In genomic region chr7:46233585-46234329, GRCh38 we compare ENCODE assay signal across 27 cellular contexts.
DNase-seq lines count a peak whose midpoint lies in the region; ATAC-seq, FAIRE-seq and TF ChIP-seq lines count a peak whose summit lies in the region.
"Had no signal": no experiment of that assay in that cellular context is flagged by ENCODE, and none has a peak within 500 bp of the region (broad histone marks: within the 10 kb centered on the region; RNA-seq: fewer than 3 reads in every experiment).

No MANE protein-coding gene starts in this region.

- ATAC-seq in GM18499 (IDR thresholded peaks at IDR 0.05; ENCODE audit: insufficient read depth, unreplicated experiment) (peak; percentile 83), GM19351 (IDR thresholded peaks at IDR 0.05; ENCODE audit: unreplicated experiment) (peak; percentile 73), HG02884 (IDR thresholded peaks at IDR 0.05; ENCODE audit: unreplicated experiment) (peak; percentile 63)
- ATAC-seq: body of pancreas; K562; naive thymus-derived CD8-positive, alpha-beta T cell; sciatic nerve; T-helper 17 cell; upper lobe of right lung had no signal

- no peak overlapping the region for H3K9ac ChIP-seq in astrocyte (ENCODE audit: low read length)
- no peak overlapping the region for H3K9ac ChIP-seq in colonic mucosa (ENCODE audit: low read depth in 2 of 2, low read length in 2 of 2)

- H3K4me3 Mint-ChIP-seq in astrocyte (ENCODE audit: unreplicated experiment) = no peak overlapping the region
- H3K4me3 Mint-ChIP-seq: activated CD4-positive, alpha-beta memory T cell treated with anti-CD3 and anti-CD28 coated beads for 36 hours; activated naive CD4-positive, alpha-beta T cell treated with anti-CD3 and anti-CD28 coated beads, Interleukin-2, amount 50 U/mL, for 24 hours; activated T-cell treated with anti-CD3 and anti-CD28 coated beads, Interleukin-2, amount 50 U/mL, for 24 hours; CD4-positive, CD25-positive, alpha-beta regulatory T cell; memory B cell; naive thymus-derived CD8-positive, alpha-beta T cell; T-helper 17 cell had no signal

- no peaks in the 10 kb centered on the region for H3K27me3 Mint-ChIP-seq in astrocyte (ENCODE audit: low read depth, unreplicated experiment)
- H3K27me3 Mint-ChIP-seq: activated CD4-positive, alpha-beta memory T cell treated with anti-CD3 and anti-CD28 coated beads for 36 hours; activated T-cell treated with anti-CD3 and anti-CD28 coated beads, Interleukin-2, amount 50 U/mL, for 24 hours; T-helper 17 cell had no signal

- no peaks in the 10 kb centered on the region for H4K20me1 ChIP-seq in astrocyte (ENCODE audit: insufficient read depth, low read length)

- FAIRE-seq in astrocyte (lab: Jason Lieb, UNC) = peak; percentile 26
- FAIRE-seq: K562 had no signal

- H3K4me3 ChIP-seq in astrocyte (ENCODE audit: insufficient read depth, low read depth, low read length) = no peak overlapping the region
- no peak overlapping the region for H3K4me3 ChIP-seq in colonic mucosa
- H3K4me3 ChIP-seq: body of pancreas, coronary artery, K562, ovary, upper lobe of right lung had no signal

- H3K27me3 ChIP-seq in astrocyte (ENCODE audit: insufficient read depth, low read length) (no peaks in the 10 kb centered on the region), colonic mucosa (no peaks in the 10 kb centered on the region)
- H3K27me3 ChIP-seq: body of pancreas, ovary, upper lobe of right lung had no signal

- H3K4me1 Mint-ChIP-seq in astrocyte (ENCODE audit: low read depth, unreplicated experiment) = peaks cover 23% of the 10 kb centered on the region
- H3K4me1 Mint-ChIP-seq: activated naive CD4-positive, alpha-beta T cell treated with anti-CD3 and anti-CD28 coated beads, Interleukin-2, amount 50 U/mL, for 24 hours; CD4-positive, CD25-positive, alpha-beta regulatory T cell; memory B cell; naive thymus-derived CD8-positive, alpha-beta T cell; T-helper 17 cell had no signal

- H3K27ac ChIP-seq in astrocyte (ENCODE audit: low read depth, low read length) (no peak overlapping the region), colonic mucosa (no peak overlapping the region)
- H3K27ac ChIP-seq: body of pancreas, coronary artery, ovary, upper lobe of right lung had no signal

- no peak overlapping the region for H3K4me2 ChIP-seq in astrocyte (ENCODE audit: low read length)

- no peak overlapping the region for H3K27ac Mint-ChIP-seq in astrocyte (ENCODE audit: unreplicated experiment)
- H3K27ac Mint-ChIP-seq: activated CD4-positive, alpha-beta memory T cell treated with anti-CD3 and anti-CD28 coated beads for 36 hours; activated naive CD4-positive, alpha-beta T cell treated with anti-CD3 and anti-CD28 coated beads, Interleukin-2, amount 50 U/mL, for 24 hours; activated T-cell treated with anti-CD3 and anti-CD28 coated beads, Interleukin-2, amount 50 U/mL, for 24 hours; memory B cell; naive thymus-derived CD8-positive, alpha-beta T cell; T-helper 17 cell had no signal

- H3K36me3 Mint-ChIP-seq in astrocyte (ENCODE audit: low read depth, unreplicated experiment) = no peaks in the 10 kb centered on the region
- H3K36me3 Mint-ChIP-seq: activated CD4-positive, alpha-beta memory T cell treated with anti-CD3 and anti-CD28 coated beads for 36 hours; activated naive CD4-positive, alpha-beta T cell treated with anti-CD3 and anti-CD28 coated beads, Interleukin-2, amount 50 U/mL, for 24 hours; CD4-positive, CD25-positive, alpha-beta regulatory T cell; memory B cell; naive thymus-derived CD8-positive, alpha-beta T cell had no signal

- no peaks in the 10 kb centered on the region for H3K79me2 ChIP-seq in astrocyte (ENCODE audit: insufficient read depth, low read length)

- intact Hi-C loops in colonic mucosa (cut with DNase I) = no loop called here

- H3K4me1 ChIP-seq in astrocyte (ENCODE audit: insufficient read depth, low read length) (peaks cover 13% of the 10 kb centered on the region), colonic mucosa (no peaks in the 10 kb centered on the region)
- H3K4me1 ChIP-seq: body of pancreas, upper lobe of right lung had no signal

- DNase-seq in astrocyte (ENCODE audit: low read depth) (peak; percentile 52), NCI-H128 (lab: John Stamatoyannopoulos, UW; ENCODE audit: unreplicated experiment) (no peak), NCI-H2107 (lab: John Stamatoyannopoulos, UW) (no peak), NCI-H1694 treated with DMSO at 0.1 percent for 48 hours (lab: John Stamatoyannopoulos, UW) (no peak), colonic mucosa (no peak)
- DNase-seq: activated CD4-positive, alpha-beta memory T cell treated with anti-CD3 and anti-CD28 coated beads for 36 hours; activated T-cell treated with anti-CD3 and anti-CD28 coated beads, Interleukin-2, amount 50 U/mL, for 24 hours; body of pancreas; CD4-positive, CD25-positive, alpha-beta regulatory T cell; foreskin fibroblast; kidney glomerular epithelial cell; naive thymus-derived CD8-positive, alpha-beta T cell; NCI-H1930; NCI-H510A treated with DMSO at 0.1 percent for 48 hours; ovary; SHP77; stimulated activated CD4-positive, alpha-beta T cell treated with anti-CD3 and anti-CD28 coated beads, Interleukin-1b, Interleukin-23, amount 100 ng/mL, for 48 hours; T-helper 17 cell; upper lobe of right lung had no signal

- no peaks in the 10 kb centered on the region for H3K9me3 Mint-ChIP-seq in astrocyte (ENCODE audit: unreplicated experiment)
- H3K9me3 Mint-ChIP-seq: activated CD4-positive, alpha-beta memory T cell treated with anti-CD3 and anti-CD28 coated beads for 36 hours; activated naive CD4-positive, alpha-beta T cell treated with anti-CD3 and anti-CD28 coated beads, Interleukin-2, amount 50 U/mL, for 24 hours; activated T-cell treated with anti-CD3 and anti-CD28 coated beads, Interleukin-2, amount 50 U/mL, for 24 hours had no signal

- H3K9me3 ChIP-seq in astrocyte (ENCODE audit: insufficient read depth, low read depth, low read length) (no peaks in the 10 kb centered on the region), colonic mucosa (no peaks in the 10 kb centered on the region)
- H3K9me3 ChIP-seq: body of pancreas, ovary, upper lobe of right lung had no signal

- TF ChIP-seq CTCF in astrocyte (IDR thresholded peaks at IDR 0.05; ENCODE audit: insufficient read depth, low read depth, low read length) = no peak
- no peak for TF ChIP-seq CTCF in colonic mucosa (IDR thresholded peaks at IDR 0.05)

- no peak overlapping the region for H2AFZ ChIP-seq in astrocyte (ENCODE audit: low read depth, low read length)

- H3K36me3 ChIP-seq in astrocyte (ENCODE audit: insufficient read depth, low read length) (no peaks in the 10 kb centered on the region), colonic mucosa (no peaks in the 10 kb centered on the region)
- H3K36me3 ChIP-seq: ovary, upper lobe of right lung had no signal
